Comparison of ENCODE assay signal across 20 cellular contexts in the genomic region with DNA sequence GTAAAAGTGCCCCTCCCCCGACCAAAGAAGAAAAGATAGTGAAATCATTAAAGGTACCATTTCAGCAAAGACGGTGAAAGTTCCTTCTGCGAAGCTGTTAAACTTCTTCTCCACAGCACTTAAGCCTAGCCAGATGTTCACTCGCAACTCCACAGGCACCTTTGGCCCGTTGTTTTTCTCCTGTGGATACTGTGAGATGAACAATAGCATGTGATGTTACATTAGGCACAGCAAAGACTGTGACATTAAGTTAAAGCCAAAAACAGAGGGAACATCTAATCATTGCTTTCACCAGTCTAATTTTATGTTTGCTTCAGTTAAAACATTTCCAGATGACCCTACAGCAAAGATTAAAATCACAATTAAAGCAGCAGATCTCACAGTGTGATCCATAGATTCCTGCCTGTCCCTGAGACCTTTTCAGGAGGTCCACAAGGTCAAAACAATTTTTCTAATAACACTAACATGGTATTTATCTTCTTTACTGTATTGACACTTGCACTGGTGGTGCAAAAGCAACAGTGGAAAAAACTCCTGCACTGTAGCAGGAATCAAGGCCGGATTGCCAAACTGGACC.
"Had no signal": no experiment of that assay in that cellular context is flagged by ENCODE, and none has a peak within 500 bp of the region (broad histone marks: within the 10 kb centered on the region; RNA-seq: fewer than 3 reads in every experiment).

No MANE protein-coding gene starts in this region.

- H3K9me3 ChIP-seq: Peyer's patch had no signal

- H3K27ac ChIP-seq: Peyer's patch, RWPE1 had no signal

- ATAC-seq: activated CD8-positive, alpha-beta T cell treated with anti-CD3 and anti-CD28 coated beads, Interleukin-2, amount 10 ng/mL, durations not matched to agents 7 days and 5 days; activated naive CD8-positive, alpha-beta T cell treated with anti-CD3 and anti-CD28 coated beads, Interleukin-2, amount 50 U/mL, for 24 hours; activated T-cell treated with anti-CD3 and anti-CD28 coated beads, Interleukin-2, amount 50 U/mL, for 4 hours; WTC11 had no signal

- DNase-seq: activated CD4-positive, alpha-beta T cell treated with anti-CD3 and anti-CD28 coated beads for 48 hours; activated CD4-positive, alpha-beta T cell treated with anti-CD3 and anti-CD28 coated beads, Interleukin-2, amount 50 U/mL, for 4 hours; activated CD4-positive, CD25-positive, alpha-beta regulatory T cell treated with anti-CD3 and anti-CD28 coated beads, Interleukin-2, amount 50 U/mL, for 72 hours; activated CD8-positive, alpha-beta T cell treated with anti-CD3 and anti-CD28 coated beads, Interleukin-2, amount 10 ng/mL, durations not matched to agents 7 days and 5 days; activated effector memory CD4-positive, alpha-beta T cell treated with anti-CD3 and anti-CD28 coated beads, Interleukin-2, amount 50 U/mL, for 16 hours; activated naive CD4-positive, alpha-beta T cell treated with Interleukin-2 at 50 U/mL for 16 hours; activated naive CD8-positive, alpha-beta T cell treated with anti-CD3 and anti-CD28 coated beads, Interleukin-2, amount 50 U/mL, for 24 hours; activated T-cell treated with anti-CD3 and anti-CD28 coated beads, Interleukin-2, amount 50 U/mL, for 4 hours; amygdala; KG1; NCI-H1048; NCI-H2029; NCI-H2107; NCI-H446; NCI-H524; Peyer's patch; SHP77 treated with DMSO at 0.1 percent for 48 hours had no signal

- H3K4me3 ChIP-seq: Peyer's patch had no signal

- H3K27me3 ChIP-seq: Peyer's patch had no signal

- H3K4me1 ChIP-seq: Peyer's patch had no signal

- FAIRE-seq: astrocyte had no signal
